In genomic region chr3:53255360-53255774, GRCh38 we compare ENCODE assay signal across 8 cellular contexts. TPM values are rescaled to one million over a fixed set of nuclear protein-coding genes. Genes with fewer than 3 reads are reported as not detected.
DNase-seq lines count a peak whose midpoint lies in the region; ATAC-seq and TF ChIP-seq lines count a peak whose summit lies in the region.

No MANE protein-coding gene starts in this region.

- no peaks in the 10 kb centered on the region for H3K36me3 Mint-ChIP-seq in activated B cell treated with CpG ODN at 0.5 μM for 24 hours (ENCODE audit: low read depth)

- peak; percentile 39 for ATAC-seq in HG03280 (IDR thresholded peaks at IDR 0.05; ENCODE audit: unreplicated experiment)
- ATAC-seq in activated B cell treated with CpG ODN at 0.5 μM for 24 hours (ENCODE audit: low read depth), result peak; percentile 65
- peak; percentile 75 for ATAC-seq in stimulated activated naive CD8-positive, alpha-beta T cell treated with anti-CD3 and anti-CD28 coated beads, Interleukin-15, amount 100 ng/mL, for 72 hours

- H3K27me3 ChIP-seq in duodenal mucosa (ENCODE audit: control insufficient read depth in 1 of 2, insufficient read depth in 2 of 2, low read length in 2 of 2), result no peaks in the 10 kb centered on the region
- no peaks in the 10 kb centered on the region for H3K27me3 ChIP-seq in mononuclear cell (ENCODE audit: insufficient read depth, low read length)

- H3K4me3 Mint-ChIP-seq in activated B cell treated with CpG ODN at 0.5 μM for 24 hours, result peak overlapping the region; percentile 90
- peak overlapping the region; percentile 93 to 97 for H3K4me3 Mint-ChIP-seq in stimulated activated naive CD8-positive, alpha-beta T cell treated with anti-CD3 and anti-CD28 coated beads, Interleukin-15, amount 100 ng/mL, for 72 hours

- no peaks in the 10 kb centered on the region for H3K9me3 Mint-ChIP-seq in activated B cell treated with CpG ODN at 0.5 μM for 24 hours
- no peaks in the 10 kb centered on the region for H3K9me3 Mint-ChIP-seq in stimulated activated naive CD8-positive, alpha-beta T cell treated with anti-CD3 and anti-CD28 coated beads, Interleukin-15, amount 100 ng/mL, for 72 hours

- CTCF ChIA-PET in activated B cell treated with CpG ODN at 0.5 μM for 24 hours (lab: Charles Lee), result no interaction called here

- H3K27me3 Mint-ChIP-seq in activated B cell treated with CpG ODN at 0.5 μM for 24 hours, result no peaks in the 10 kb centered on the region
- no peaks in the 10 kb centered on the region for H3K27me3 Mint-ChIP-seq in stimulated activated naive CD8-positive, alpha-beta T cell treated with anti-CD3 and anti-CD28 coated beads, Interleukin-15, amount 100 ng/mL, for 72 hours

- H3K4me1 Mint-ChIP-seq in activated B cell treated with CpG ODN at 0.5 μM for 24 hours, result peaks cover 46% of the 10 kb centered on the region
- H3K4me1 Mint-ChIP-seq in stimulated activated naive CD8-positive, alpha-beta T cell treated with anti-CD3 and anti-CD28 coated beads, Interleukin-15, amount 100 ng/mL, for 72 hours, result peaks cover 47% of the 10 kb centered on the region

- H3K36me3 ChIP-seq in duodenal mucosa (ENCODE audit: control insufficient read depth in 1 of 2, insufficient read depth in 2 of 2, low read length in 2 of 2), result peaks cover 0 to 3% of the 10 kb centered on the region in 2 donors

- peak overlapping the region; percentile 90 to 91 for H3K4me3 ChIP-seq in duodenal mucosa (ENCODE audit: low read depth in 1 of 2, low read length in 2 of 2)
- H3K4me3 ChIP-seq in mononuclear cell (ENCODE audit: low read length), result peak overlapping the region; percentile 92

- peak overlapping the region; percentile 68 for H3K27ac ChIP-seq in duodenal mucosa (ENCODE audit: low read depth, low read length)

- H3K4me1 ChIP-seq in duodenal mucosa (ENCODE audit: control insufficient read depth in 1 of 2, insufficient read depth in 2 of 2, low read length in 2 of 2) (peaks cover 14 to 34% of the 10 kb centered on the region in 2 donors), mononuclear cell (ENCODE audit: insufficient read depth, low read length) (peaks cover 52% of the 10 kb centered on the region)

- POLR2A ChIA-PET in activated B cell treated with CpG ODN at 0.5 μM for 24 hours (lab: Charles Lee), result interaction anchor here (0.5 to 1.6 kb wide), 2 partner anchors 9 to 85 kb away, joined by 3 to 12 read pairs; no protein-coding TSS in a partner anchor

- peak; percentile 9 for TF ChIP-seq POLR2A in GM19193 (IDR thresholded peaks at IDR 0.05; ENCODE audit: extremely low read depth, insufficient read depth, insufficient read length)

- peak; percentile 55 for DNase-seq in Ammon's horn (ENCODE audit: low spot score)
- no peak for DNase-seq in activated B cell treated with CpG ODN at 0.5 μM for 24 hours
- DNase-seq in stimulated activated naive CD8-positive, alpha-beta T cell treated with anti-CD3 and anti-CD28 coated beads, Interleukin-15, amount 100 ng/mL, for 72 hours, result peak in 1 of 2 donors; percentile 52
- no peak for DNase-seq in NOMO-1 (lab: John Stamatoyannopoulos, UW; ENCODE audit: unreplicated experiment in 2 of 2)

- H3K27ac Mint-ChIP-seq in activated B cell treated with CpG ODN at 0.5 μM for 24 hours, result peak overlapping the region; percentile 73
- peak overlapping the region; percentile 94 to 98 for H3K27ac Mint-ChIP-seq in stimulated activated naive CD8-positive, alpha-beta T cell treated with anti-CD3 and anti-CD28 coated beads, Interleukin-15, amount 100 ng/mL, for 72 hours

- intact Hi-C loops in activated B cell treated with CpG ODN at 0.5 μM for 24 hours (cut with micrococcal nuclease), result loop anchor here (1.0 to 2.0 kb wide), 2 partner anchors 93 to 125 kb away; partner anchors contain the start of gene RFT1

- peak overlapping the region; percentile 81 to 82 for H3K9ac ChIP-seq in duodenal mucosa (ENCODE audit: low read depth in 1 of 2, low read length in 2 of 2)

- TF ChIP-seq CTCF in activated B cell treated with CpG ODN at 0.5 μM for 24 hours (IDR thresholded peaks at IDR 0.05), result no peak

- H3K9me3 ChIP-seq in duodenal mucosa (ENCODE audit: control insufficient read depth in 1 of 2, low read length in 2 of 2) (no peaks in the 10 kb centered on the region), mononuclear cell (ENCODE audit: low read depth, low read length) (no peaks in the 10 kb centered on the region)

RNA-seq across cellular contexts. Expression of gene TKT, which starts 0.5 kb away (rescaled TPM):
- 154 TPM in 2 replicates for total RNA-seq in activated B cell treated with CpG ODN at 0.5 μM for 24 hours
- total RNA-seq in mononuclear cell, result 511 TPM
